8 cellular contexts compared by ENCODE assay signal in the genomic region with DNA sequence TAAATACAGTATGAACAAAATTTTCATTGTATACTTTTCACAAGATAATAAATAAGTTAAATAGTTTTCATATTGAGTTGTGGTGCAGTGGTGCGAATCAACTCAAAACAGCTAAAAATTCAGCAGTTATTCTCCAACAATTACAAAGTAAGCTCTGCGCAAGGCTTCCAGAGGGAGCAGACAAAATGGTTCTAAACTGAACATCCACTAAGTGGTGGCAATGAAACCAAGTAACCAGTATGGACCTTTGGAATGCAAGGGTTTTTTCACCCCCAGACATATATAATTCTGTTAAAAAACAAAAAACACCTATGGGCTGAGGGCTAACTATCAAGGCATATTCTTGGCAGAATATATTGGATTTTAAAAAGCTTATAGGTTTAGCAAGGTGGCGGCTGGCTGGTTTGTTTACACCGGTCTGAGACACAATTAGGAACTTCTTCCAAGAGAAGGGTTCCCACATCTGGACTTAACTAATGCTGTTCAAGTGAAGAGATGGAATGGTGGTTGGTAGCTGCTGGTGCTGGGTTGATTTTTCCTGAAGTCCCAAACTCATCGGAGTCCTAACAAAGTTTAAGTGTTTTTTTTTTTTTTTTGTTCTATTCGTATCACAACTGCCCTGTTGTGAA. TPM values are rescaled to one million over a fixed set of nuclear protein-coding genes. Genes with fewer than 3 reads are reported as not detected.
A peak's percentile ranks its signal among the peaks of the same experiment; 100 is the strongest.
DNase-seq lines count a peak whose midpoint lies in the region; ATAC-seq, FAIRE-seq and TF ChIP-seq lines count a peak whose summit lies in the region.

No MANE protein-coding gene starts in this region.

- H3K27ac Mint-ChIP-seq in T-helper 17 cell = peak overlapping the region; percentile 93

- H3K9ac ChIP-seq in parathyroid adenoma = no peak overlapping the region

- peak; percentile 39 for DNase-seq in H54 (ENCODE audit: insufficient read length, low spot score)
- DNase-seq in T-helper 17 cell = no peak
- DNase-seq in fibroblast of gingiva (ENCODE audit: low read depth) = peak; percentile 45
- no peak for DNase-seq in activated CD4-positive, CD25-positive, alpha-beta regulatory T cell (lab: John Stamatoyannopoulos, UW)
- DNase-seq in OCI-M2 (lab: John Stamatoyannopoulos, UW; ENCODE audit: unreplicated experiment) = no peak

- peaks cover 46% of the 10 kb centered on the region for H3K4me1 Mint-ChIP-seq in T-helper 17 cell

- no peak for TF ChIP-seq POLR2A in H54 (IDR thresholded peaks at IDR 0.05; ENCODE audit: low read depth, low read length)

- H3K27me3 Mint-ChIP-seq in T-helper 17 cell = no peaks in the 10 kb centered on the region

- no peak for TF ChIP-seq CTCF in parathyroid adenoma (IDR thresholded peaks at IDR 0.05)

- H3K36me3 Mint-ChIP-seq in T-helper 17 cell (ENCODE audit: low read depth) = peaks cover 6% of the 10 kb centered on the region

- H3K9me3 ChIP-seq in T-helper 17 cell (ENCODE audit: control insufficient read depth, low read length, poor library complexity, severe bottlenecking) = no peaks in the 10 kb centered on the region
- H3K9me3 ChIP-seq in parathyroid adenoma (ENCODE audit: control insufficient read depth, low read length) = no peaks in the 10 kb centered on the region

- H3K36me3 ChIP-seq in parathyroid adenoma (ENCODE audit: control insufficient read depth, insufficient read depth, low read length) = no peaks in the 10 kb centered on the region

- peak overlapping the region; percentile 5 for H3K27ac ChIP-seq in parathyroid adenoma

- ATAC-seq in T-helper 17 cell (no peak), HG03045 (IDR thresholded peaks at IDR 0.05; ENCODE audit: unreplicated experiment) (no peak), HG02798 (IDR thresholded peaks at IDR 0.05; ENCODE audit: poor library complexity, unreplicated experiment) (no peak)

- no peak overlapping the region for H2AFZ ChIP-seq in parathyroid adenoma

- no peak for FAIRE-seq in H54 (lab: Jason Lieb, UNC)

- H3K79me2 ChIP-seq in parathyroid adenoma = no peaks in the 10 kb centered on the region

- H3K4me2 ChIP-seq in parathyroid adenoma (ENCODE audit: low read length) = no peak overlapping the region

- H3K4me3 Mint-ChIP-seq in T-helper 17 cell = peak overlapping the region; percentile 90

- H3K4me1 ChIP-seq in parathyroid adenoma = peaks cover 39% of the 10 kb centered on the region

- H3K4me3 ChIP-seq in parathyroid adenoma (ENCODE audit: low read depth, low read length) = peak overlapping the region; percentile 30

- no peaks in the 10 kb centered on the region for H3K27me3 ChIP-seq in parathyroid adenoma (ENCODE audit: control insufficient read depth, insufficient read depth, low read length)

RNA-seq across cellular contexts. Expression of a gene that starts 2.9 kb away (rescaled TPM):
- total RNA-seq in T-helper 17 cell = 100 to 1,000 TPM; 501 to 627 TPM

Comparison
In these comparisons a context has a peak if more than half of its experiments do, and no peak if none do; other contexts are left out.
1. DNase-seq: peak in H54 (single experiment) and fibroblast of gingiva (single experiment); none in T-helper 17 cell (0 of 3), activated CD4-positive, CD25-positive, alpha-beta regulatory T cell (0 of 4) and OCI-M2 (single experiment).